In the genomic region with DNA sequence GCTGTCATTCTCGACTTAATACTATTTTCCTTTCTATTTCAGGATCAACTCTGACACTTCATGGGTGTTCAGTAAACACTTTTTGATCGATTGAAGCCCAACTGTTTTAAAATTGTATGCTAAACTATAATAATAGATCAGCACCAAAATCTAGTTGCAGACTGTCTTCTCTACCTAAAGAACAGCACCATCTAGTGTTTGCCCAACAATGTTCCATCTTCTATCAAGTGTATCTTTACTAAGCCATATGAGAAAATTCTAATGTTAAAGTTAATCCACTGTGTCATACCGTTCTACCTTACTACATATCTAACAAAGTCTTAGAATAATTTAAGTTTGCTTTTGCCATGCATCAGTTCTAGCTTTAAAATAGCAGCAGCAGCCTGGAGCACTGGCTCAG, we compare ENCODE assay signal across 9 cellular contexts.
DNase-seq lines count a peak whose midpoint lies in the region; ATAC-seq and TF ChIP-seq lines count a peak whose summit lies in the region.
"Had no signal": no experiment of that assay in that cellular context is flagged by ENCODE, and none has a peak within 500 bp of the region (broad histone marks: within the 10 kb centered on the region; RNA-seq: fewer than 3 reads in every experiment).

No MANE protein-coding gene starts in this region.

- H3K27me3 ChIP-seq in right lobe of liver = no peaks in the 10 kb centered on the region
- H3K27me3 ChIP-seq: BLaER1 treated with 17β-estradiol and CSF1 and Interleukin-3, amounts not matched to agents 10 nM and 100 nM had no signal

- no peak overlapping the region for H3K27ac ChIP-seq in right lobe of liver
- H3K27ac ChIP-seq: BLaER1 treated with 17β-estradiol and CSF1 and Interleukin-3, amounts not matched to agents 10 nM and 100 nM had no signal

- TF ChIP-seq CTCF in astrocyte of the spinal cord (IDR thresholded peaks at IDR 0.05; ENCODE audit: low read depth, low read length) = peak; percentile 38
- peak; percentile 48 to 63 (median 58) for TF ChIP-seq CTCF in right lobe of liver (IDR thresholded peaks at IDR 0.05)

- intact Hi-C loops in right lobe of liver (cut with DNase I) = no loop called here

- TF ChIP-seq POLR2A in right lobe of liver (IDR thresholded peaks at IDR 0.05) = no peak

- DNase-seq in NCI-H2107 treated with DMSO at 0.1 percent for 48 hours (lab: John Stamatoyannopoulos, UW; ENCODE audit: unreplicated experiment) (peak; percentile 63), NCI-H2107 (lab: John Stamatoyannopoulos, UW) (no peak), NCI-H1694 (lab: John Stamatoyannopoulos, UW) (peak; percentile 27), astrocyte of the spinal cord (ENCODE audit: low read depth, low spot score) (peak; percentile 60), right lobe of liver (no peak), activated gamma-delta T cell (lab: John Stamatoyannopoulos, UW) (no peak), GM19240 (ENCODE audit: insufficient read length, low spot score) (no peak)

- peaks cover 0 to 2% (median 0%) of the 10 kb centered on the region in 4 donors for H3K9me3 ChIP-seq in right lobe of liver

- ATAC-seq in right lobe of liver (peak in 3 of 4 donors; percentile 59 to 78 (median 72)), GM18517 (IDR thresholded peaks at IDR 0.05; ENCODE audit: unreplicated experiment) (no peak)

- H3K4me3 ChIP-seq in astrocyte of the spinal cord (ENCODE audit: low read depth, low read length) = no peak overlapping the region
- H3K4me3 ChIP-seq in right lobe of liver = no peak overlapping the region
- H3K4me3 ChIP-seq: BLaER1 treated with 17β-estradiol and CSF1 and Interleukin-3, amounts not matched to agents 10 nM and 100 nM had no signal

- H3K36me3 ChIP-seq in right lobe of liver = no peaks in the 10 kb centered on the region
- H3K36me3 ChIP-seq: BLaER1 treated with 17β-estradiol and CSF1 and Interleukin-3, amounts not matched to agents 10 nM and 100 nM had no signal

- in situ Hi-C loops in astrocyte of the spinal cord (cut with HindIII; ENCODE audit: low sequenced_read_pairs) = no loop called here

- WGBS in right lobe of liver (ENCODE audit: insufficient coverage, low coverage, low lambda C conversion rate, missing lambda C conversion rate) = 5% methylated on average over 3 of the region's 3 CpGs

- H3K4me1 ChIP-seq in right lobe of liver = no peaks in the 10 kb centered on the region

Comparison
In these comparisons a context has a peak if more than half of its experiments do, and no peak if none do; other contexts are left out.
1. DNase-seq: peak in NCI-H2107 treated with DMSO at 0.1 percent for 48 hours (single experiment), NCI-H1694 (single experiment) and astrocyte of the spinal cord (single experiment); none in NCI-H2107 (single experiment), right lobe of liver (0 of 3), activated gamma-delta T cell (single experiment) and GM19240 (single experiment).